Comparison of ENCODE assay signal across 15 cellular contexts in the genomic region with DNA sequence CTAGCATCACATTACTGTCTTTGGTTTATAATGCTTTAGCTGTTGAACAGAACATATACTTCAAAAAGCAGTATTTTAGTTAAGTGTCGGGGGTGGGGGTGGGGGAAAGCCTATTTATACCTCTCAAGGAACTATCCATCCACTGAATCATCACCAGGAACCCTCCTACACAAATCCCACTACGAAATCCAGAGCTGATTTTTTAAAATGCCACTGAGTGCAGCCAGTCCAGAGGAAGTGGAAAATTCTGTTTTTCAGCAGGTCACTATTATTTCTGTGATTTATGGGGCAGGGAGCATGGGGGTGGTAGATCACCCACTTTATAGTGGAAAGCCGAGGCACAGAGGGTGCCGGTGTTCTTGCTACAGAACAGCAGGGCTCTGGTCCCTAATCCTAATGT.
DNase-seq lines count a peak whose midpoint lies in the region; ATAC-seq and TF ChIP-seq lines count a peak whose summit lies in the region.
"Had no signal": no experiment of that assay in that cellular context is flagged by ENCODE, and none has a peak within 500 bp of the region (broad histone marks: within the 10 kb centered on the region; RNA-seq: fewer than 3 reads in every experiment).

No MANE protein-coding gene starts in this region.

- ATAC-seq in GM19467 (IDR thresholded peaks at IDR 0.05; ENCODE audit: unreplicated experiment) (no peak), HG02588 (IDR thresholded peaks at IDR 0.05; ENCODE audit: unreplicated experiment) (no peak)

- no peaks in the 10 kb centered on the region for H4K20me1 ChIP-seq in BLaER1 treated with 17β-estradiol and CSF1 and Interleukin-3, amounts not matched to agents 10 nM and 100 nM

- no peak for TF ChIP-seq CTCF in choroid plexus epithelial cell (conservative IDR thresholded peaks at IDR 0.05; ENCODE audit: low read depth, low read length)

- H3K36me3 ChIP-seq in BLaER1 treated with 17β-estradiol and CSF1 and Interleukin-3, amounts not matched to agents 10 nM and 100 nM: no peaks in the 10 kb centered on the region
- H3K36me3 ChIP-seq: MG63 had no signal

- H3K27ac ChIP-seq in BLaER1 treated with 17β-estradiol and CSF1 and Interleukin-3, amounts not matched to agents 10 nM and 100 nM: no peak overlapping the region

- H3K9me3 ChIP-seq in BLaER1 treated with 17β-estradiol and CSF1 and Interleukin-3, amounts not matched to agents 10 nM and 100 nM (replicated peaks in 1 of 11): no peaks in the 10 kb centered on the region
- H3K9me3 ChIP-seq: MG63, stomach had no signal

- no peaks in the 10 kb centered on the region for H3K27me3 ChIP-seq in BLaER1 treated with 17β-estradiol and CSF1 and Interleukin-3, amounts not matched to agents 10 nM and 100 nM
- H3K27me3 ChIP-seq: MG63, stomach had no signal

- H3K4me2 ChIP-seq in BLaER1 treated with 17β-estradiol and CSF1 and Interleukin-3, amounts not matched to agents 10 nM and 100 nM: peak overlapping the region in 10 of 11 experiments; percentile 28 to 62 (median 38); a peak in 17 of 22 replicates

- peaks cover 34 to 52% (median 40%) of the 10 kb centered on the region in 10 experiments for H3K4me1 ChIP-seq in BLaER1 treated with 17β-estradiol and CSF1 and Interleukin-3, amounts not matched to agents 10 nM and 100 nM

- no peak overlapping the region for H3K9ac ChIP-seq in BLaER1 treated with 17β-estradiol and CSF1 and Interleukin-3, amounts not matched to agents 10 nM and 100 nM

- H3K4me3 ChIP-seq in BLaER1 treated with 17β-estradiol and CSF1 and Interleukin-3, amounts not matched to agents 10 nM and 100 nM: no peak overlapping the region
- H3K4me3 ChIP-seq in choroid plexus epithelial cell (ENCODE audit: low read depth, low read length): no peak overlapping the region
- H3K4me3 ChIP-seq: MG63, stomach had no signal

- DNase-seq in NCI-H226 (peak; percentile 36), choroid plexus epithelial cell (ENCODE audit: low read depth) (peak; percentile 44), occipital lobe (lab: John Stamatoyannopoulos, UW) (peak; percentile 29), GM19240 (ENCODE audit: insufficient read length, low spot score) (no peak)
- no peak for DNase-seq in activated CD4-positive, alpha-beta T cell treated with anti-CD3 and anti-CD28 coated beads for 1 hour
- DNase-seq: activated CD4-positive, alpha-beta T cell treated with anti-CD3 and anti-CD28 coated beads, Interleukin-2, amount 10 ng/mL, durations not matched to agents 7 days and 5 days; activated T-cell treated with anti-CD3 and anti-CD28 coated beads, Interleukin-2, amount 50 U/mL, for 24 hours; DMS79 treated with DMSO at 0.1 percent for 48 hours; MG63; NCI-H2029 treated with DMSO at 0.1 percent for 48 hours; NCI-H774; stomach had no signal

Comparison
In these comparisons a context has a peak if more than half of its experiments do, and no peak if none do; other contexts are left out.
1. DNase-seq: peak in NCI-H226 (single experiment), choroid plexus epithelial cell (single experiment) and occipital lobe (single experiment); none in activated CD4-positive, alpha-beta T cell treated with anti-CD3 and anti-CD28 coated beads for 1 hour (single experiment) and GM19240 (single experiment).